In the genomic region with DNA sequence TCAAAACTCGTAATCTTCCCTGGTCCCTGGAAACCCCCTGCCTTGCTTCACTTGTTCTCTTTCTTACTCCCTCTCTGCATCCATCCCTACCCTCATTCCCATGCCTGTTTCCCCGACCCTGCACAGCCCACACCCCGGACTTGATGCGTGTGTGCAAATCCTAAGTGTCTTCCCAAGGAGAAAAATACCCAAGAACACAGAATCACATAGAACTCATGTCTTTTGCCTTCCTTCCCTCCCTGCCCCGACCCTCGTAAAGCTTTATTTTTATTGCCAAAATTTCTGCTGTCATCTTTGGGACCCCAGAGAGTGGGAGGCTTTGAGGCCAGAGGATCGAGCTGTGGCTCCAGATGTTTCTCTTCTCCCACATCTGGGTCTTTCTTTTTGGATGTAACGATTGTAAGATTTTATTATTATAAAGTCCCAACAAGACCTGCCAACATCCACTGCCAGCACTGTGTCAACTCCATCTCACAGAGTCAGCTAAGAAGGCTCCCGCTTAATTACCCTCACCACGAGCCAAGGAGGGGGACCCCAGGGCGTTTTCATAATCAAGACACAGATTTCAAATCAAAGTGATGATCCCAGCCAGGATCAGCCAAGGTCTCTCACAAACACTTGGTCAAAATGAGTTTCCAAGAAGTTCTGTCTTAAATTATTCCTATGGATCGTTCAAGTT, we compare ENCODE assay signal across 17 cellular contexts.
A peak's percentile ranks its signal among the peaks of the same experiment; 100 is the strongest.
DNase-seq lines count a peak whose midpoint lies in the region; ATAC-seq and TF ChIP-seq lines count a peak whose summit lies in the region.
"Had no signal": no experiment of that assay in that cellular context is flagged by ENCODE, and none has a peak within 500 bp of the region (broad histone marks: within the 10 kb centered on the region; RNA-seq: fewer than 3 reads in every experiment).

No MANE protein-coding gene starts in this region.

- H3K27ac Mint-ChIP-seq in osteocyte (ENCODE audit: unreplicated experiment), result peak overlapping the region; percentile 86
- H3K27ac Mint-ChIP-seq: stimulated activated effector memory CD8-positive, alpha-beta T cell treated with anti-CD3 and anti-CD28 coated beads, Interleukin-12 subunit alpha, Interleukin-12 subunit beta, amount 100 ng/mL, for 72 hours had no signal

- intact Hi-C loops in left ventricle myocardium superior (cut with micrococcal nuclease) (no loop called here), uterus (cut with DNase I; ENCODE audit: low total_unique reads) (no loop called here)

- no peak for TF ChIP-seq POLR2A in uterus (IDR thresholded peaks at IDR 0.05)
- no peak for TF ChIP-seq POLR2A in GM18505 (IDR thresholded peaks at IDR 0.05; ENCODE audit: borderline replicate concordance, extremely low read depth, insufficient read depth, insufficient read length)

- H3K27ac ChIP-seq in uterus, result peak overlapping the region; percentile 61 to 73
- H3K27ac ChIP-seq in effector memory CD4-positive, alpha-beta T cell (ENCODE audit: insufficient read depth, low read length, poor library complexity, severe bottlenecking), result no peak overlapping the region
- H3K27ac ChIP-seq: epithelial cell of prostate had no signal

- DNase-seq in ecto neural progenitor cell (ENCODE audit: low spot score) (peak; percentile 20), left ventricle myocardium superior (peak; percentile 58), osteocyte (ENCODE audit: extremely low spot score, unreplicated experiment) (peak; percentile 62), uterus (peak; percentile 41 to 65), germinal center (ENCODE audit: low spot score) (no peak)
- no peak for DNase-seq in effector memory CD4-positive, alpha-beta T cell
- DNase-seq: activated CD4-positive, alpha-beta T cell treated with anti-CD3 and anti-CD28 coated beads, Interleukin-2, amount 50 U/mL, for 48 hours; activated naive CD4-positive, alpha-beta T cell; activated T-cell treated with anti-CD3 and anti-CD28 coated beads, Interleukin-2, amount 50 U/mL, for 1 hour; dermis blood vessel endothelial cell; NCI-H1105; NCI-H2081 treated with DMSO at 0.1 percent for 48 hours had no signal

- H3K36me3 Mint-ChIP-seq in osteocyte (ENCODE audit: unreplicated experiment), result no peaks in the 10 kb centered on the region
- H3K36me3 Mint-ChIP-seq: stimulated activated effector memory CD8-positive, alpha-beta T cell treated with anti-CD3 and anti-CD28 coated beads, Interleukin-12 subunit alpha, Interleukin-12 subunit beta, amount 100 ng/mL, for 72 hours had no signal

- H3K9me3 ChIP-seq in uterus, result no peaks in the 10 kb centered on the region
- no peaks in the 10 kb centered on the region for H3K9me3 ChIP-seq in effector memory CD4-positive, alpha-beta T cell (ENCODE audit: control insufficient read depth, low read length)
- H3K9me3 ChIP-seq: mucosa of descending colon had no signal

- ATAC-seq in left ventricle myocardium superior, result peak; percentile 87
- no peak for ATAC-seq in GM18505 (IDR thresholded peaks at IDR 0.05; ENCODE audit: unreplicated experiment)
- ATAC-seq: HCT116; mucosa of descending colon; stimulated activated effector memory CD8-positive, alpha-beta T cell treated with anti-CD3 and anti-CD28 coated beads, Interleukin-12 subunit alpha, Interleukin-12 subunit beta, amount 100 ng/mL, for 72 hours had no signal

- no peaks in the 10 kb centered on the region for H3K36me3 ChIP-seq in uterus
- H3K36me3 ChIP-seq in effector memory CD4-positive, alpha-beta T cell (ENCODE audit: control insufficient read depth, insufficient read depth, low read length), result no peaks in the 10 kb centered on the region

- H3K27me3 Mint-ChIP-seq in osteocyte (ENCODE audit: unreplicated experiment), result peaks cover 27% of the 10 kb centered on the region

- H3K4me3 ChIP-seq in uterus, result no peak overlapping the region
- H3K4me3 ChIP-seq in effector memory CD4-positive, alpha-beta T cell (ENCODE audit: insufficient read depth, low read depth, low read length, poor library complexity, severe bottlenecking), result no peak overlapping the region
- H3K4me3 ChIP-seq: mucosa of descending colon had no signal

- H3K9me3 Mint-ChIP-seq in osteocyte (ENCODE audit: unreplicated experiment), result no peaks in the 10 kb centered on the region
- H3K9me3 Mint-ChIP-seq: stimulated activated effector memory CD8-positive, alpha-beta T cell treated with anti-CD3 and anti-CD28 coated beads, Interleukin-12 subunit alpha, Interleukin-12 subunit beta, amount 100 ng/mL, for 72 hours had no signal

- peak overlapping the region; percentile 11 for H3K4me3 Mint-ChIP-seq in osteocyte (ENCODE audit: unreplicated experiment)
- H3K4me3 Mint-ChIP-seq: stimulated activated effector memory CD8-positive, alpha-beta T cell treated with anti-CD3 and anti-CD28 coated beads, Interleukin-12 subunit alpha, Interleukin-12 subunit beta, amount 100 ng/mL, for 72 hours had no signal

- no peaks in the 10 kb centered on the region for H3K27me3 ChIP-seq in uterus
- no peaks in the 10 kb centered on the region for H3K27me3 ChIP-seq in effector memory CD4-positive, alpha-beta T cell (replicated peaks; ENCODE audit: control insufficient read depth, insufficient read depth, low read length, poor library complexity, severe bottlenecking)

- TF ChIP-seq CTCF in osteocyte (IDR thresholded peaks at IDR 0.05), result no peak
- TF ChIP-seq CTCF in uterus (IDR thresholded peaks at IDR 0.05), result no peak

- peaks cover 53% of the 10 kb centered on the region for H3K4me1 Mint-ChIP-seq in osteocyte (ENCODE audit: unreplicated experiment)
- H3K4me1 Mint-ChIP-seq: stimulated activated effector memory CD8-positive, alpha-beta T cell treated with anti-CD3 and anti-CD28 coated beads, Interleukin-12 subunit alpha, Interleukin-12 subunit beta, amount 100 ng/mL, for 72 hours had no signal

- H3K4me1 ChIP-seq in uterus, result no peaks in the 10 kb centered on the region
- no peaks in the 10 kb centered on the region for H3K4me1 ChIP-seq in effector memory CD4-positive, alpha-beta T cell (ENCODE audit: control insufficient read depth, insufficient read depth, low read length, poor library complexity, severe bottlenecking)

Comparison
In these comparisons a context has a peak if more than half of its experiments do, and no peak if none do; other contexts are left out.
1. DNase-seq: peak in ecto neural progenitor cell (single experiment), left ventricle myocardium superior (single experiment), osteocyte (single experiment) and uterus (2 of 2); none in effector memory CD4-positive, alpha-beta T cell (0 of 3) and germinal center (single experiment).